ENCODE assay signal across 12 cellular contexts in genomic region chrX:17081535-17081934, GRCh38.
"Had no signal": no experiment of that assay in that cellular context is flagged by ENCODE, and none has a peak within 500 bp of the region (broad histone marks: within the 10 kb centered on the region; RNA-seq: fewer than 3 reads in every experiment).

No MANE protein-coding gene starts in this region.

- H3K4me3 ChIP-seq: colonic mucosa, heart right ventricle, neural progenitor cell, ovary, transverse colon had no signal

- H3K36me3 ChIP-seq: colonic mucosa, heart right ventricle, neural progenitor cell, ovary, transverse colon had no signal

- H3K9me3 ChIP-seq: colonic mucosa, heart right ventricle, ovary, transverse colon had no signal

- H3K4me1 ChIP-seq: colonic mucosa, neural progenitor cell had no signal

- ATAC-seq: left colon; SK-N-SH treated with all-trans-retinoic acid at 6 μM for 48 hours; stimulated activated memory B cell treated with anti-CD40 and anti-IgM and Interleukin-4, amounts not matched to agents 10 μg/mL and 1 μg/mL and 100 μg/mL, for 72 hours had no signal

- DNase-seq: activated CD4-positive, CD25-positive, alpha-beta regulatory T cell treated with anti-CD3 and anti-CD28 coated beads, Interleukin-2, amount 50 U/mL, for 72 hours; activated naive CD4-positive, alpha-beta T cell; activated naive CD8-positive, alpha-beta T cell treated with anti-CD3 and anti-CD28 coated beads, Interleukin-2, amount 10 ng/mL, durations not matched to agents 7 days and 5 days; colonic mucosa; heart right ventricle; left colon; ovary; T-helper 1 cell; transverse colon had no signal

- H3K27me3 ChIP-seq: colonic mucosa, neural progenitor cell, ovary, transverse colon had no signal

- H3K27ac ChIP-seq: colonic mucosa, heart right ventricle, neural progenitor cell, ovary, transverse colon had no signal
